Comparison of ENCODE assay signal across 19 cellular contexts in the genomic region with DNA sequence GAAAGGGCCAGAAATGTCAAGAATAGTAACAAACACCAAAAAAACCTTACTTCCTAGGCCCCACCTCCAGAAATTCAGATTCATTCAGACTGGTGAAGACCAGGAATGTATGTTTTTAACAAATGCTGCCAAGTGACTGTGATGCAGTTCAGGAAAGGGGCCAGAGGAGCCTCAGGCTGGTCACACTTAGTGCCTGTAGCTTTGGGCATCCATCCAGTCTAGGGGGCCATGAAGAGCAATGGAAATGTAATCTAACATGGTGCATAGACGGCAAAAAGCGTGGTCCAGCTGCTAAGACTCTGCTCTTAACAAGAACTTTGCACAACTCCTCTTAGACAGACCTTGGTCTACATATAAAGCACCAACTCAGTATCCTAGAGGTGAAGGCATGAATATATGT. TPM values are rescaled to one million over a fixed set of nuclear protein-coding genes. Genes with fewer than 3 reads are reported as not detected.
DNase-seq lines count a peak whose midpoint lies in the region; ATAC-seq and TF ChIP-seq lines count a peak whose summit lies in the region.
"Had no signal": no experiment of that assay in that cellular context is flagged by ENCODE, and none has a peak within 500 bp of the region (broad histone marks: within the 10 kb centered on the region; RNA-seq: fewer than 3 reads in every experiment).

No MANE protein-coding gene starts in this region.

- no peak overlapping the region for H2BK5ac ChIP-seq in mesenchymal stem cell (ENCODE audit: low read depth, low read length, poor library complexity, severe bottlenecking)

- H3K4me1 ChIP-seq in SK-N-SH (ENCODE audit: control insufficient read depth in 1 of 2, insufficient read depth in 2 of 2, low read depth in 1 of 2, low read length in 1 of 2) = peaks cover 1 to 38% of the 10 kb centered on the region in 2 experiments
- H3K4me1 ChIP-seq in esophagus muscularis mucosa = peaks cover 24 to 79% (median 66%) of the 10 kb centered on the region in 4 donors
- H3K4me1 ChIP-seq in mesenchymal stem cell (ENCODE audit: control insufficient read depth, insufficient read depth, low read depth, low read length) = peaks cover 5% of the 10 kb centered on the region
- H3K4me1 ChIP-seq in vagina = peaks cover 69% of the 10 kb centered on the region
- no peaks in the 10 kb centered on the region for H3K4me1 ChIP-seq in OCI-LY7 (ENCODE audit: insufficient read depth, low read length, poor library complexity, severe bottlenecking)

- no peak overlapping the region for H2AK5ac ChIP-seq in mesenchymal stem cell (ENCODE audit: low read length, severe bottlenecking)

- H3K9me3 ChIP-seq in SK-N-SH (no peaks in the 10 kb centered on the region), esophagus muscularis mucosa (no peaks in the 10 kb centered on the region), mesenchymal stem cell (ENCODE audit: control insufficient read depth, low read length) (no peaks in the 10 kb centered on the region), vagina (no peaks in the 10 kb centered on the region), OCI-LY7 (ENCODE audit: low read length) (no peaks in the 10 kb centered on the region)

- no peak overlapping the region for H4K91ac ChIP-seq in mesenchymal stem cell (ENCODE audit: low read length)

- H3K27ac ChIP-seq in SK-N-SH (ENCODE audit: low read depth in 2 of 2, low read length in 1 of 2) (peak overlapping the region in 1 of 2 experiments; percentile 40; a peak in 2 of 4 replicates), esophagus muscularis mucosa (replicated peaks in 1 of 4) (peak overlapping the region; percentile 40 to 94 (median 66)), mesenchymal stem cell (ENCODE audit: low read length, poor library complexity, severe bottlenecking) (no peak overlapping the region), vagina (peak overlapping the region; percentile 96), OCI-LY7 (ENCODE audit: low read depth, low read length, poor library complexity, severe bottlenecking) (no peak overlapping the region)

- ATAC-seq in SK-N-SH treated with all-trans-retinoic acid at 6 μM for 48 hours = no peak
- ATAC-seq: naive thymus-derived CD8-positive, alpha-beta T cell; stimulated activated naive B cell treated with anti-CD40 and anti-IgM and Interleukin-4, amounts not matched to agents 10 μg/mL and 1 μg/mL and 100 μg/mL, for 72 hours had no signal

- BruUV-seq in OCI-LY7 (replicated peaks; lab: Mats Ljungman, UMichigan) = no TSS peak

- peaks cover 3% of the 10 kb centered on the region for H3K4me1 Mint-ChIP-seq in activated CD4-positive, alpha-beta memory T cell treated with anti-CD3 and anti-CD28 coated beads, Interleukin-2, amount 10 ng/mL, durations not matched to agents 7 days and 5 days

- H4K20me1 ChIP-seq in SK-N-SH (ENCODE audit: insufficient read depth) = peaks cover 21% of the 10 kb centered on the region
- no peaks in the 10 kb centered on the region for H4K20me1 ChIP-seq in OCI-LY7 (ENCODE audit: insufficient read depth, low read length)

- H3K79me1 ChIP-seq in mesenchymal stem cell (replicated peaks; ENCODE audit: low read length, poor library complexity, severe bottlenecking) = peaks cover 7% of the 10 kb centered on the region

- H3K27ac Mint-ChIP-seq in activated CD4-positive, alpha-beta memory T cell treated with anti-CD3 and anti-CD28 coated beads, Interleukin-2, amount 10 ng/mL, durations not matched to agents 7 days and 5 days = no peak overlapping the region
- H3K27ac Mint-ChIP-seq: activated CD4-positive, alpha-beta T cell treated with anti-CD3 and anti-CD28 coated beads, Interleukin-2, amount 10 ng/mL, durations not matched to agents 24 days and 14 days; activated T-helper 1 cell treated with anti-CD3 and anti-CD28 coated beads, Interleukin-12 subunit alpha, Interleukin-12 subunit beta, Interleukin-2, Interleukin-4 antibody, amounts not matched to agents 30 ng/mL and 10 ng/mL and 1 ng/mL, durations not matched to agents 14 hours and 24 hours and 36 hours; CD8-positive, alpha-beta memory T cell; naive thymus-derived CD8-positive, alpha-beta T cell; stimulated activated naive B cell treated with anti-CD40 and anti-IgM and Interleukin-4, amounts not matched to agents 10 μg/mL and 1 μg/mL and 100 μg/mL, for 72 hours had no signal

- H3K4ac ChIP-seq in mesenchymal stem cell (ENCODE audit: low read depth in 1 of 2, low read length in 2 of 2) = no peak overlapping the region

- H2BK15ac ChIP-seq in mesenchymal stem cell (ENCODE audit: low read depth, poor library complexity, severe bottlenecking) = no peak overlapping the region

- TF ChIP-seq EP300 in SK-N-SH (IDR thresholded peaks at IDR 0.05; ENCODE audit: borderline replicate concordance in 1 of 2, low read depth in 1 of 2, low read length in 1 of 2) (no peak), esophagus muscularis mucosa (IDR thresholded peaks at IDR 0.05) (no peak)

- H2AFZ ChIP-seq in SK-N-SH (ENCODE audit: low read depth) = no peak overlapping the region
- H2AFZ ChIP-seq in mesenchymal stem cell (ENCODE audit: low read depth, low read length) = no peak overlapping the region
- no peak overlapping the region for H2AFZ ChIP-seq in OCI-LY7 (ENCODE audit: low read length)

- H3K9me2 ChIP-seq in SK-N-SH (no peaks in the 10 kb centered on the region), OCI-LY7 (ENCODE audit: insufficient read depth, low read length) (no peaks in the 10 kb centered on the region)

- no peak for TF ChIP-seq RAD21 in SK-N-SH (IDR thresholded peaks at IDR 0.05; ENCODE audit: low read length)

- no peaks in the 10 kb centered on the region for H3K36me3 Mint-ChIP-seq in activated CD4-positive, alpha-beta memory T cell treated with anti-CD3 and anti-CD28 coated beads, Interleukin-2, amount 10 ng/mL, durations not matched to agents 7 days and 5 days (ENCODE audit: low read depth)
- H3K36me3 Mint-ChIP-seq: CD8-positive, alpha-beta memory T cell; naive thymus-derived CD8-positive, alpha-beta T cell; stimulated activated naive B cell treated with anti-CD40 and anti-IgM and Interleukin-4, amounts not matched to agents 10 μg/mL and 1 μg/mL and 100 μg/mL, for 72 hours had no signal

- WGBS in SK-N-SH (ENCODE audit: low lambda C conversion rate) = 50% methylated on average over 2 of the region's 2 CpGs
- WGBS in esophagus muscularis mucosa = 55% methylated on average over 2 of the region's 2 CpGs
- no CpG with 5 or more reads among the region's 2 CpGs for WGBS in mesenchymal stem cell

- H3F3A ChIP-seq in SK-N-SH (replicated peaks; ENCODE audit: insufficient read depth) = peaks cover 8% of the 10 kb centered on the region

- H3K27me3 Mint-ChIP-seq in activated CD4-positive, alpha-beta memory T cell treated with anti-CD3 and anti-CD28 coated beads, Interleukin-2, amount 10 ng/mL, durations not matched to agents 7 days and 5 days = peaks cover 19% of the 10 kb centered on the region

- H3K9me3 Mint-ChIP-seq in activated CD4-positive, alpha-beta memory T cell treated with anti-CD3 and anti-CD28 coated beads, Interleukin-2, amount 10 ng/mL, durations not matched to agents 7 days and 5 days = no peaks in the 10 kb centered on the region
- H3K9me3 Mint-ChIP-seq: activated CD4-positive, alpha-beta T cell treated with anti-CD3 and anti-CD28 coated beads, Interleukin-2, amount 10 ng/mL, durations not matched to agents 24 days and 14 days; activated T-helper 1 cell treated with anti-CD3 and anti-CD28 coated beads, Interleukin-12 subunit alpha, Interleukin-12 subunit beta, Interleukin-2, Interleukin-4 antibody, amounts not matched to agents 30 ng/mL and 10 ng/mL and 1 ng/mL, durations not matched to agents 14 hours and 24 hours and 36 hours; naive thymus-derived CD8-positive, alpha-beta T cell; stimulated activated naive B cell treated with anti-CD40 and anti-IgM and Interleukin-4, amounts not matched to agents 10 μg/mL and 1 μg/mL and 100 μg/mL, for 72 hours had no signal

- H3K79me2 ChIP-seq in SK-N-SH (ENCODE audit: insufficient read depth) (peaks cover 100% of the 10 kb centered on the region), OCI-LY7 (ENCODE audit: insufficient read depth, low read depth, low read length) (no peaks in the 10 kb centered on the region)

- H2BK120ac ChIP-seq in mesenchymal stem cell (ENCODE audit: low read depth, low read length) = no peak overlapping the region

- no peak overlapping the region for H3K4me3 Mint-ChIP-seq in activated CD4-positive, alpha-beta memory T cell treated with anti-CD3 and anti-CD28 coated beads, Interleukin-2, amount 10 ng/mL, durations not matched to agents 7 days and 5 days
- H3K4me3 Mint-ChIP-seq: activated CD4-positive, alpha-beta T cell treated with anti-CD3 and anti-CD28 coated beads, Interleukin-2, amount 10 ng/mL, durations not matched to agents 24 days and 14 days; activated T-helper 1 cell treated with anti-CD3 and anti-CD28 coated beads, Interleukin-12 subunit alpha, Interleukin-12 subunit beta, Interleukin-2, Interleukin-4 antibody, amounts not matched to agents 30 ng/mL and 10 ng/mL and 1 ng/mL, durations not matched to agents 14 hours and 24 hours and 36 hours; CD8-positive, alpha-beta memory T cell; naive thymus-derived CD8-positive, alpha-beta T cell; stimulated activated naive B cell treated with anti-CD40 and anti-IgM and Interleukin-4, amounts not matched to agents 10 μg/mL and 1 μg/mL and 100 μg/mL, for 72 hours had no signal

- DNase-seq in SK-N-SH (no peak), esophagus muscularis mucosa (ENCODE audit: extremely low spot score) (no peak), mesenchymal stem cell (no peak), vagina (ENCODE audit: extremely low spot score in 2 of 2) (no peak), DMS79 treated with DMSO at 0.1 percent for 48 hours (lab: John Stamatoyannopoulos, UW) (no peak), OCI-LY7 (ENCODE audit: low spot score) (no peak)
- DNase-seq in activated CD4-positive, alpha-beta memory T cell treated with anti-CD3 and anti-CD28 coated beads, Interleukin-2, amount 10 ng/mL, durations not matched to agents 7 days and 5 days = no peak
- DNase-seq: 8988T; activated CD4-positive, alpha-beta T cell treated with anti-CD3 and anti-CD28 coated beads, Interleukin-2, amount 10 ng/mL, durations not matched to agents 24 days and 14 days; CD8-positive, alpha-beta memory T cell; GDM1; glutamatergic neuron; KG1; naive thymus-derived CD8-positive, alpha-beta T cell; NCI-H524 treated with DMSO at 0.1 percent for 48 hours; RPMI8226; stimulated activated naive B cell treated with anti-CD40 and anti-IgM and Interleukin-4, amounts not matched to agents 10 μg/mL and 1 μg/mL and 100 μg/mL, for 72 hours had no signal

- POLR2A ChIA-PET in SK-N-SH (lab: Yijun Ruan, JAX) = no interaction called here
- POLR2A ChIA-PET in OCI-LY7 (lab: Charles Lee) = no interaction called here
- POLR2A ChIA-PET in activated CD4-positive, alpha-beta memory T cell treated with anti-CD3 and anti-CD28 coated beads, Interleukin-2, amount 10 ng/mL, durations not matched to agents 7 days and 5 days (lab: Charles Lee) = no interaction called here

- H3K4me3 ChIP-seq in SK-N-SH (ENCODE audit: low read depth in 2 of 2, low read length in 1 of 2) = peak overlapping the region in 1 of 2 experiments; percentile 11; a peak in 1 of 4 replicates
- peak overlapping the region; percentile 18 to 74 (median 34) for H3K4me3 ChIP-seq in esophagus muscularis mucosa
- H3K4me3 ChIP-seq in mesenchymal stem cell (ENCODE audit: insufficient read depth in 1 of 2, low read depth in 1 of 2, low read length in 2 of 2) = peak overlapping the region in 1 of 2 experiments; percentile 58
- peak overlapping the region; percentile 11 to 77 for H3K4me3 ChIP-seq in vagina
- H3K4me3 ChIP-seq in OCI-LY7 (ENCODE audit: low read depth, low read length, poor library complexity, severe bottlenecking) = no peak overlapping the region

- peak overlapping the region in 1 of 2 experiments; percentile 71 for H3K14ac ChIP-seq in mesenchymal stem cell (ENCODE audit: low read length in 2 of 2)

- H2BK12ac ChIP-seq in mesenchymal stem cell (ENCODE audit: low read length in 2 of 2) = no peak overlapping the region

- H3K36me3 ChIP-seq in SK-N-SH (replicated peaks in 1 of 2; ENCODE audit: control insufficient read depth in 1 of 2, insufficient read depth in 2 of 2, low read length in 1 of 2) = peaks cover 2 to 16% of the 10 kb centered on the region in 2 experiments
- H3K36me3 ChIP-seq in esophagus muscularis mucosa = peaks cover 11 to 24% (median 17%) of the 10 kb centered on the region in 4 donors
- H3K36me3 ChIP-seq in mesenchymal stem cell (ENCODE audit: control insufficient read depth in 1 of 2, insufficient read depth in 2 of 2, low read depth in 1 of 2, low read length in 2 of 2) = peaks cover 9 to 61% of the 10 kb centered on the region in 2 experiments
- peaks cover 0 to 31% of the 10 kb centered on the region in 2 donors for H3K36me3 ChIP-seq in vagina
- no peaks in the 10 kb centered on the region for H3K36me3 ChIP-seq in OCI-LY7 (ENCODE audit: insufficient read depth, low read length)

- H3K27me3 ChIP-seq in SK-N-SH (ENCODE audit: insufficient read depth) (no peaks in the 10 kb centered on the region), esophagus muscularis mucosa (no peaks in the 10 kb centered on the region), mesenchymal stem cell (ENCODE audit: control insufficient read depth in 1 of 2, insufficient read depth in 1 of 2, low read length in 2 of 2) (no peaks in the 10 kb centered on the region), vagina (no peaks in the 10 kb centered on the region)

- H3K4me2 ChIP-seq in SK-N-SH = peak overlapping the region; percentile 56
- no peak overlapping the region for H3K4me2 ChIP-seq in mesenchymal stem cell (ENCODE audit: low read length, poor library complexity, severe bottlenecking)
- no peak overlapping the region for H3K4me2 ChIP-seq in OCI-LY7 (ENCODE audit: low read length)

- TF ChIP-seq POLR2A in esophagus muscularis mucosa (IDR thresholded peaks at IDR 0.05; ENCODE audit: low read depth) (no peak), vagina (IDR thresholded peaks at IDR 0.05) (no peak)

- H3K23ac ChIP-seq in mesenchymal stem cell (ENCODE audit: low read length in 2 of 2) = no peak overlapping the region

- no peak overlapping the region for H4K8ac ChIP-seq in mesenchymal stem cell (ENCODE audit: low read length)

- intact Hi-C loops in esophagus muscularis mucosa (cut with DNase I) = no loop called here
- intact Hi-C loops in vagina (cut with DNase I) = no loop called here
- intact Hi-C loops in OCI-LY7 (cut with micrococcal nuclease; ENCODE audit: unreplicated experiment) = no loop called here

- TF ChIP-seq CTCF in SK-N-SH (IDR thresholded peaks at IDR 0.05) (no peak), esophagus muscularis mucosa (IDR thresholded peaks at IDR 0.05) (no peak), vagina (IDR thresholded peaks at IDR 0.05) (no peak), OCI-LY7 (conservative IDR thresholded peaks at IDR 0.05; ENCODE audit: low read length) (no peak)

- peak overlapping the region in 1 of 2 experiments; percentile 14 for H3K18ac ChIP-seq in mesenchymal stem cell (ENCODE audit: low read depth in 1 of 2, low read length in 2 of 2)

- H3K9ac ChIP-seq in SK-N-SH (no peak overlapping the region), mesenchymal stem cell (ENCODE audit: low read length) (peak overlapping the region; percentile 15)

- CTCF ChIA-PET in SK-N-SH (lab: Yijun Ruan, JAX) = interaction anchor here (1.1 kb wide), 1 partner anchor 21 kb away, joined by 3 read pairs; no protein-coding TSS in a partner anchor
- CTCF ChIA-PET in OCI-LY7 (lab: Charles Lee; ENCODE audit: unreplicated experiment) = no interaction called here
- CTCF ChIA-PET in activated CD4-positive, alpha-beta memory T cell treated with anti-CD3 and anti-CD28 coated beads, Interleukin-2, amount 10 ng/mL, durations not matched to agents 7 days and 5 days (lab: Charles Lee) = no interaction called here

RNA-seq across cellular contexts. Expression of gene GJA1, which starts 7.1 kb away (rescaled TPM):
- polyA plus RNA-seq in SK-N-SH (2012; rRNA removed) = 23.5 and 30.7 TPM in 2 replicates
- polyA plus RNA-seq in SK-N-SH (2012; cell fraction: cytosol; rRNA removed) = 33.7 and 34.2 TPM in 2 replicates
- 8.4 and 19.5 TPM in 2 replicates for polyA plus RNA-seq in SK-N-SH (2012; cell fraction: nucleus; rRNA removed)
- total RNA-seq in esophagus muscularis mucosa = 100 to 1,000 TPM; 240 to 502 (median 375) TPM
- polyA plus RNA-seq in mesenchymal stem cell (2013, experiment 1 of 2) = 475 TPM
- 492 TPM for polyA plus RNA-seq in mesenchymal stem cell (2013, experiment 2 of 2)
- total RNA-seq in vagina = 261 TPM
- total RNA-seq in OCI-LY7 (2014; rRNA removed; shearing (Covaris generic)) = not detected in 2 replicates
- not detected in 2 replicates for total RNA-seq in OCI-LY7 (2022)
- total RNA-seq in activated CD4-positive, alpha-beta memory T cell treated with anti-CD3 and anti-CD28 coated beads, Interleukin-2, amount 10 ng/mL, durations not matched to agents 7 days and 5 days = not detected
- total RNA-seq: activated CD4-positive, alpha-beta T cell treated with anti-CD3 and anti-CD28 coated beads, Interleukin-2, amount 10 ng/mL, durations not matched to agents 24 days and 14 days; activated T-helper 1 cell treated with anti-CD3 and anti-CD28 coated beads, Interleukin-12 subunit alpha, Interleukin-12 subunit beta, Interleukin-2, Interleukin-4 antibody, amounts not matched to agents 30 ng/mL and 10 ng/mL and 1 ng/mL, durations not matched to agents 14 hours and 24 hours and 36 hours; CD8-positive, alpha-beta memory T cell; naive thymus-derived CD8-positive, alpha-beta T cell had no signal
- polyA plus RNA-seq: CD8-positive, alpha-beta memory T cell; naive thymus-derived CD8-positive, alpha-beta T cell had no signal

Comparison
In these comparisons a context has a peak if more than half of its experiments do, and no peak if none do; other contexts are left out.
1. H3K27ac ChIP-seq: peak in esophagus muscularis mucosa (4 of 4) and vagina (single experiment); none in mesenchymal stem cell (single experiment) and OCI-LY7 (single experiment).
2. RNA of gene GJA1, which starts 7.1 kb away (total RNA-seq): 240 to 502 TPM in esophagus muscularis mucosa and 261 TPM in vagina (single experiment); not detected in OCI-LY7 and not detected in activated CD4-positive, alpha-beta memory T cell treated with anti-CD3 and anti-CD28 coated beads, Interleukin-2, amount 10 ng/mL, durations not matched to agents 7 days and 5 days; every median in the first group is over 100 times any median in the second.